12 cellular contexts compared by ENCODE assay signal in genomic region chr16:87844374-87844733, GRCh38. TPM values are rescaled to one million over a fixed set of nuclear protein-coding genes. Genes with fewer than 3 reads are reported as not detected.
DNase-seq lines count a peak whose midpoint lies in the region; ATAC-seq and TF ChIP-seq lines count a peak whose summit lies in the region.
"Had no signal": no experiment of that assay in that cellular context is flagged by ENCODE, and none has a peak within 500 bp of the region (broad histone marks: within the 10 kb centered on the region; RNA-seq: fewer than 3 reads in every experiment).

No MANE protein-coding gene starts in this region.

- peak overlapping the region; percentile 39 for H3K4me3 Mint-ChIP-seq in activated naive CD4-positive, alpha-beta T cell treated with anti-CD3 and anti-CD28 coated beads, Interleukin-2, amount 50 U/mL, for 24 hours
- H3K4me3 Mint-ChIP-seq in activated naive CD4-positive, alpha-beta T cell treated with anti-CD3 and anti-CD28 coated beads, Interleukin-2, amount 10 ng/mL, durations not matched to agents 7 days and 5 days: no peak overlapping the region
- H3K4me3 Mint-ChIP-seq: natural killer cell had no signal

- H3K9me3 Mint-ChIP-seq in activated naive CD4-positive, alpha-beta T cell treated with anti-CD3 and anti-CD28 coated beads, Interleukin-2, amount 50 U/mL, for 24 hours: no peaks in the 10 kb centered on the region
- H3K9me3 Mint-ChIP-seq in activated naive CD4-positive, alpha-beta T cell treated with anti-CD3 and anti-CD28 coated beads, Interleukin-2, amount 10 ng/mL, durations not matched to agents 7 days and 5 days: no peaks in the 10 kb centered on the region
- H3K9me3 Mint-ChIP-seq: natural killer cell had no signal

- peaks cover 18% of the 10 kb centered on the region for H3K4me1 Mint-ChIP-seq in activated naive CD4-positive, alpha-beta T cell treated with anti-CD3 and anti-CD28 coated beads, Interleukin-2, amount 50 U/mL, for 24 hours
- peaks cover 21% of the 10 kb centered on the region for H3K4me1 Mint-ChIP-seq in activated naive CD4-positive, alpha-beta T cell treated with anti-CD3 and anti-CD28 coated beads, Interleukin-2, amount 10 ng/mL, durations not matched to agents 7 days and 5 days
- H3K4me1 Mint-ChIP-seq: natural killer cell had no signal

- H3F3A ChIP-seq in smooth muscle cell (ENCODE audit: low read depth): no peaks in the 10 kb centered on the region

- no peak overlapping the region for H3K4me3 ChIP-seq in smooth muscle cell
- H3K4me3 ChIP-seq: gastroesophageal sphincter had no signal

- H2AFZ ChIP-seq in smooth muscle cell (ENCODE audit: low read depth): no peak overlapping the region

- H4K20me1 ChIP-seq in smooth muscle cell (ENCODE audit: low read depth): peaks cover 99% of the 10 kb centered on the region

- peaks cover 90% of the 10 kb centered on the region for H3K79me2 ChIP-seq in smooth muscle cell (ENCODE audit: low read depth)

- ATAC-seq in left ventricle myocardium superior: peak; percentile 19
- no peak for ATAC-seq in HG03460 (IDR thresholded peaks at IDR 0.05; ENCODE audit: unreplicated experiment)
- no peak for ATAC-seq in HG02623 (IDR thresholded peaks at IDR 0.05; ENCODE audit: unreplicated experiment)
- no peak for ATAC-seq in GM19023 (IDR thresholded peaks at IDR 0.05; ENCODE audit: unreplicated experiment)
- ATAC-seq: gastroesophageal sphincter had no signal

- peak; percentile 6 for TF ChIP-seq CTCF in smooth muscle cell (IDR thresholded peaks at IDR 0.05; ENCODE audit: borderline replicate concordance, insufficient read depth, poor library complexity, severe bottlenecking)

- no peaks in the 10 kb centered on the region for H3K9me3 ChIP-seq in smooth muscle cell (replicated peaks; ENCODE audit: low read depth)
- H3K9me3 ChIP-seq: gastroesophageal sphincter had no signal

- peaks cover 9% of the 10 kb centered on the region for H3K4me1 ChIP-seq in smooth muscle cell (ENCODE audit: low read depth)

- H3K27me3 ChIP-seq in smooth muscle cell (ENCODE audit: low read depth): no peaks in the 10 kb centered on the region
- H3K27me3 ChIP-seq: gastroesophageal sphincter had no signal

- H3K27ac Mint-ChIP-seq in activated naive CD4-positive, alpha-beta T cell treated with anti-CD3 and anti-CD28 coated beads, Interleukin-2, amount 50 U/mL, for 24 hours: no peak overlapping the region
- no peak overlapping the region for H3K27ac Mint-ChIP-seq in activated naive CD4-positive, alpha-beta T cell treated with anti-CD3 and anti-CD28 coated beads, Interleukin-2, amount 10 ng/mL, durations not matched to agents 7 days and 5 days

- H3K27ac ChIP-seq in smooth muscle cell (ENCODE audit: low read depth): peak overlapping the region; percentile 11
- H3K27ac ChIP-seq: gastroesophageal sphincter had no signal

- CTCF ChIA-PET in activated naive CD4-positive, alpha-beta T cell treated with anti-CD3 and anti-CD28 coated beads, Interleukin-2, amount 10 ng/mL, durations not matched to agents 7 days and 5 days (lab: Charles Lee): interaction anchor here (1.6 to 9.8 kb wide), 2 partner anchors 8 to 25 kb away, joined by 4 to 254 read pairs; partner anchors contain the start of gene SLC7A5

- no peaks in the 10 kb centered on the region for H3K27me3 Mint-ChIP-seq in activated naive CD4-positive, alpha-beta T cell treated with anti-CD3 and anti-CD28 coated beads, Interleukin-2, amount 50 U/mL, for 24 hours
- no peaks in the 10 kb centered on the region for H3K27me3 Mint-ChIP-seq in activated naive CD4-positive, alpha-beta T cell treated with anti-CD3 and anti-CD28 coated beads, Interleukin-2, amount 10 ng/mL, durations not matched to agents 7 days and 5 days

- no peaks in the 10 kb centered on the region for H3K36me3 ChIP-seq in smooth muscle cell (ENCODE audit: low read depth)

- intact Hi-C loops in left ventricle myocardium superior (cut with micrococcal nuclease): no loop called here

- DNase-seq in activated naive CD4-positive, alpha-beta T cell treated with anti-CD3 and anti-CD28 coated beads, Interleukin-2, amount 10 ng/mL, durations not matched to agents 7 days and 5 days: no peak
- DNase-seq in T1000 (lab: John Stamatoyannopoulos, UW): peak; percentile 60
- no peak for DNase-seq in left ventricle myocardium superior
- no peak for DNase-seq in smooth muscle cell (lab: John Stamatoyannopoulos, UW; ENCODE audit: unreplicated experiment)
- DNase-seq: activated T-cell treated with anti-CD3 and anti-CD28 coated beads, Interleukin-2, amount 50 U/mL, for 1 hour; DMS53; natural killer cell had no signal

- H3K36me3 Mint-ChIP-seq in activated naive CD4-positive, alpha-beta T cell treated with anti-CD3 and anti-CD28 coated beads, Interleukin-2, amount 50 U/mL, for 24 hours: peaks cover 6% of the 10 kb centered on the region
- peaks cover 30% of the 10 kb centered on the region for H3K36me3 Mint-ChIP-seq in activated naive CD4-positive, alpha-beta T cell treated with anti-CD3 and anti-CD28 coated beads, Interleukin-2, amount 10 ng/mL, durations not matched to agents 7 days and 5 days
- H3K36me3 Mint-ChIP-seq: natural killer cell had no signal

- H3K4me2 ChIP-seq in smooth muscle cell: no peak overlapping the region

- 51% methylated on average over 14 of the region's 15 CpGs for WGBS in smooth muscle cell (ENCODE audit: low lambda C conversion rate)

- no peak overlapping the region for H3K9ac ChIP-seq in smooth muscle cell (ENCODE audit: low read depth)

RNA-seq across cellular contexts. Expression of gene SLC7A5, which starts 25.0 kb away (rescaled TPM):
- total RNA-seq in left ventricle myocardium superior: 2.0 TPM
- total RNA-seq in smooth muscle cell: 40.5 and 51.3 TPM in 2 replicates
- 58.8 and 153 TPM in 2 replicates for polyA plus RNA-seq in smooth muscle cell

Comparison
In these comparisons a context has a peak if more than half of its experiments do, and no peak if none do; other contexts are left out.
1. RNA of gene SLC7A5, which starts 25.0 kb away (total RNA-seq): 40.5 to 51.3 TPM in smooth muscle cell; 2.0 TPM in left ventricle myocardium superior (single experiment); every median in the first group is over 10 times any median in the second.